ENCODE assay signal across 22 cellular contexts in the genomic region with DNA sequence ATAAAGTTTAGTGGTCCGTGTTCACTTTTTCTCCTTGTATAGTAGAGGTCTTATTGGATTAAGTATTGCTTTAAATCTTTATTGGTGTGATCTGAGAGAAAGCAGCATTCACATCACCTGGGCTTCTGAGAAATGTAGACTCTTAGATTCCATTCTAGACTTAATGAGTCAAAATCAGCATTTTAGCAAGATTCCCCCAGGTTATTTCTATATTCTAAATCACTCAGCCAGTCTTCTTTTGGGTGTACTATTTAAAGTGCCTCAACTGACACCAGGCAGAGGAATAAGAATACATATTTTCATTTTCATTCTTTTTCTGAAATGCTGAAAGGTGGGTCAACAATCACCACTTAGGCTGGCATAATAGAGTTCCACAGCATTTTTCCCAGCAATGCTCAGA.
DNase-seq lines count a peak whose midpoint lies in the region; ATAC-seq, FAIRE-seq and TF ChIP-seq lines count a peak whose summit lies in the region.
"Had no signal": no experiment of that assay in that cellular context is flagged by ENCODE, and none has a peak within 500 bp of the region (broad histone marks: within the 10 kb centered on the region; RNA-seq: fewer than 3 reads in every experiment).

No MANE protein-coding gene starts in this region.

- TF ChIP-seq RAD21 in neural cell (conservative IDR thresholded peaks at IDR 0.05) = no peak

- H3K27me3 ChIP-seq in GM06990 (replicated peaks; ENCODE audit: control insufficient read depth, insufficient read depth, low read length) = no peaks in the 10 kb centered on the region
- H3K27me3 ChIP-seq in neural cell (ENCODE audit: insufficient read depth, low read depth, low read length) = no peaks in the 10 kb centered on the region
- H3K27me3 ChIP-seq in osteoblast (ENCODE audit: insufficient read depth, low read length) = no peaks in the 10 kb centered on the region

- H3K4me1 ChIP-seq in osteoblast (ENCODE audit: insufficient read depth, low read length) = no peaks in the 10 kb centered on the region
- H3K4me1 ChIP-seq: A549, Caco-2 had no signal

- no peak for TF ChIP-seq POLR2A in GM12891 (IDR thresholded peaks at IDR 0.05; ENCODE audit: low read depth, low read length)

- H3K79me2 ChIP-seq in neural cell (replicated peaks; ENCODE audit: insufficient read depth, low read length) = no peaks in the 10 kb centered on the region
- H3K79me2 ChIP-seq in osteoblast (ENCODE audit: insufficient read depth, low read length) = no peaks in the 10 kb centered on the region

- ATAC-seq in GM18907 (IDR thresholded peaks at IDR 0.05; ENCODE audit: unreplicated experiment) (peak; percentile 47), HG03039 (IDR thresholded peaks at IDR 0.05; ENCODE audit: unreplicated experiment) (peak; percentile 49), HG03342 (IDR thresholded peaks at IDR 0.05; ENCODE audit: unreplicated experiment) (no peak)
- ATAC-seq: A549 had no signal

- no peak overlapping the region for H3K4me2 ChIP-seq in neural cell (ENCODE audit: low read length)
- no peak overlapping the region for H3K4me2 ChIP-seq in osteoblast (ENCODE audit: insufficient read depth, low read length)
- H3K4me2 ChIP-seq: A549 had no signal

- TF ChIP-seq EP300 in neural cell (conservative IDR thresholded peaks at IDR 0.05; ENCODE audit: poor library complexity, severe bottlenecking) = no peak

- H3K4me3 ChIP-seq in GM06990 (replicated peaks; ENCODE audit: low read depth, low read length) (peak overlapping the region; percentile 32; the same call in 1 of the 2 replicates), neural cell (ENCODE audit: low read length) (no peak overlapping the region), osteoblast (ENCODE audit: insufficient read depth, low read length) (no peak overlapping the region)
- H3K4me3 ChIP-seq: A549 had no signal

- H3K9me2 ChIP-seq in neural cell (ENCODE audit: insufficient read depth, low read length) = no peaks in the 10 kb centered on the region

- no peak for FAIRE-seq in GM12891 (lab: Jason Lieb, UNC)
- FAIRE-seq: A549, GM18507, GM19239, H1 had no signal

- H3K9me3 ChIP-seq in neural cell (ENCODE audit: low read length) (no peaks in the 10 kb centered on the region), osteoblast (ENCODE audit: low read depth, low read length) (no peaks in the 10 kb centered on the region)
- H3K9me3 ChIP-seq: A549, Caco-2 had no signal

- no peaks in the 10 kb centered on the region for H3F3A ChIP-seq in neural cell (ENCODE audit: insufficient read depth, low read length, poor library complexity, severe bottlenecking)

- no peak for DNase-seq in GM06990 (ENCODE audit: extremely low read depth, insufficient read length)
- DNase-seq in osteoblast (ENCODE audit: insufficient read length, low spot score, missing footprints) = no peak
- DNase-seq in GM12891 (ENCODE audit: insufficient read length, low spot score) = no peak
- DNase-seq: AML-193; Caco-2; CD4-positive, alpha-beta T cell; DMS153; DMS79; GDM1; H9; Kasumi-1; KG1 had no signal

- TF ChIP-seq CTCF in GM06990 (IDR thresholded peaks at IDR 0.05; ENCODE audit: insufficient read depth, low read length, poor library complexity, severe bottlenecking) (no peak), neural cell (IDR thresholded peaks at IDR 0.05; ENCODE audit: poor library complexity, severe bottlenecking) (no peak), osteoblast (IDR thresholded peaks at IDR 0.05; ENCODE audit: extremely low read depth, low read depth, low read length) (no peak)

- H3K27ac ChIP-seq in neural cell (ENCODE audit: low read length) = peak overlapping the region; percentile 73
- H3K27ac ChIP-seq in osteoblast (ENCODE audit: low read depth, low read length) = no peak overlapping the region
- H3K27ac ChIP-seq: 22Rv1, A549, C4-2B had no signal

- no peak overlapping the region for H3K9ac ChIP-seq in neural cell (ENCODE audit: low read length)

- no peak overlapping the region for H2AFZ ChIP-seq in neural cell (ENCODE audit: low read depth, low read length)
- H2AFZ ChIP-seq in osteoblast (ENCODE audit: low read length) = no peak overlapping the region

- no peaks in the 10 kb centered on the region for H4K20me1 ChIP-seq in neural cell (ENCODE audit: insufficient read depth)
- H4K20me1 ChIP-seq in osteoblast (ENCODE audit: insufficient read depth, low read length) = no peaks in the 10 kb centered on the region

- H3K36me3 ChIP-seq in GM06990 (ENCODE audit: control insufficient read depth, insufficient read depth, low read length) = no peaks in the 10 kb centered on the region
- H3K36me3 ChIP-seq in neural cell (ENCODE audit: insufficient read depth, low read length) = no peaks in the 10 kb centered on the region
- no peaks in the 10 kb centered on the region for H3K36me3 ChIP-seq in osteoblast (ENCODE audit: insufficient read depth, low read length)

TF ChIP-seq in neural cell, 6 proteins besides CTCF, POLR2A, EP300 and RAD21:
- TF ChIP-seq TAF1 (IDR thresholded peaks at IDR 0.05; ENCODE audit: low read depth) (no peak), POLR2AphosphoS5 (IDR thresholded peaks at IDR 0.05) (no peak)
- TF ChIP-seq, protein P1, sequence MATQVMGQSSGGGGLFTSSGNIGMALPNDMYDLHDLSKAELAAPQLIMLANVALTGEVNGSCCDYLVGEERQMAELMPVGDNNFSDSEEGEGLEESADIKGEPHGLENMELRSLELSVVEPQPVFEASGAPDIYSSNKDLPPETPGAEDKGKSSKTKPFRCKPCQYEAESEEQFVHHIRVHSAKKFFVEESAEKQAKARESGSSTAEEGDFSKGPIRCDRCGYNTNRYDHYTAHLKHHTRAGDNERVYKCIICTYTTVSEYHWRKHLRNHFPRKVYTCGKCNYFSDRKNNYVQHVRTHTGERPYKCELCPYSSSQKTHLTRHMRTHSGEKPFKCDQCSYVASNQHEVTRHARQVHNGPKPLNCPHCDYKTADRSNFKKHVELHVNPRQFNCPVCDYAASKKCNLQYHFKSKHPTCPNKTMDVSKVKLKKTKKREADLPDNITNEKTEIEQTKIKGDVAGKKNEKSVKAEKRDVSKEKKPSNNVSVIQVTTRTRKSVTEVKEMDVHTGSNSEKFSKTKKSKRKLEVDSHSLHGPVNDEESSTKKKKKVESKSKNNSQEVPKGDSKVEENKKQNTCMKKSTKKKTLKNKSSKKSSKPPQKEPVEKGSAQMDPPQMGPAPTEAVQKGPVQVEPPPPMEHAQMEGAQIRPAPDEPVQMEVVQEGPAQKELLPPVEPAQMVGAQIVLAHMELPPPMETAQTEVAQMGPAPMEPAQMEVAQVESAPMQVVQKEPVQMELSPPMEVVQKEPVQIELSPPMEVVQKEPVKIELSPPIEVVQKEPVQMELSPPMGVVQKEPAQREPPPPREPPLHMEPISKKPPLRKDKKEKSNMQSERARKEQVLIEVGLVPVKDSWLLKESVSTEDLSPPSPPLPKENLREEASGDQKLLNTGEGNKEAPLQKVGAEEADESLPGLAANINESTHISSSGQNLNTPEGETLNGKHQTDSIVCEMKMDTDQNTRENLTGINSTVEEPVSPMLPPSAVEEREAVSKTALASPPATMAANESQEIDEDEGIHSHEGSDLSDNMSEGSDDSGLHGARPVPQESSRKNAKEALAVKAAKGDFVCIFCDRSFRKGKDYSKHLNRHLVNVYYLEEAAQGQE (IDR thresholded peaks at IDR 0.05; ENCODE audit: borderline replicate concordance) = no peak

TF ChIP-seq in GM12891, 5 proteins besides CTCF, POLR2A, EP300 and RAD21:
- TF ChIP-seq POLR2AphosphoS5 (IDR thresholded peaks at IDR 0.05; ENCODE audit: low read depth, low read length) = no peak
- no peak for TF ChIP-seq POU2F2 (IDR thresholded peaks at IDR 0.05; ENCODE audit: low read depth, low read length)
- TF ChIP-seq SPI1 (IDR thresholded peaks at IDR 0.05; ENCODE audit: low read depth, low read length) = no peak
- TF ChIP-seq PAX5 (IDR thresholded peaks at IDR 0.05; ENCODE audit: insufficient read depth, low read length, severe bottlenecking) = no peak
- no peak for TF ChIP-seq TAF1 (IDR thresholded peaks at IDR 0.05; ENCODE audit: low read depth, low read length)
